ENCODE assay signal across 1 cellular context in genomic region chr7:150754950-150755349, GRCh38.
TF ChIP-seq lines count a peak whose summit lies in the region.

No MANE protein-coding gene starts in this region.

TF ChIP-seq in GM12891, 5 proteins besides CTCF, POLR2A, EP300 and RAD21:
- TF ChIP-seq TAF1 (IDR thresholded peaks at IDR 0.05; ENCODE audit: low read depth, low read length): no peak
- TF ChIP-seq POU2F2 (IDR thresholded peaks at IDR 0.05; ENCODE audit: low read depth, low read length): no peak
- no peak for TF ChIP-seq PAX5 (IDR thresholded peaks at IDR 0.05; ENCODE audit: insufficient read depth, low read length, severe bottlenecking)
- no peak for TF ChIP-seq POLR2AphosphoS5 (IDR thresholded peaks at IDR 0.05; ENCODE audit: low read depth, low read length)
- TF ChIP-seq SPI1 (IDR thresholded peaks at IDR 0.05; ENCODE audit: low read depth, low read length): no peak
